ENCODE assay signal across 1 cellular context in the genomic region with DNA sequence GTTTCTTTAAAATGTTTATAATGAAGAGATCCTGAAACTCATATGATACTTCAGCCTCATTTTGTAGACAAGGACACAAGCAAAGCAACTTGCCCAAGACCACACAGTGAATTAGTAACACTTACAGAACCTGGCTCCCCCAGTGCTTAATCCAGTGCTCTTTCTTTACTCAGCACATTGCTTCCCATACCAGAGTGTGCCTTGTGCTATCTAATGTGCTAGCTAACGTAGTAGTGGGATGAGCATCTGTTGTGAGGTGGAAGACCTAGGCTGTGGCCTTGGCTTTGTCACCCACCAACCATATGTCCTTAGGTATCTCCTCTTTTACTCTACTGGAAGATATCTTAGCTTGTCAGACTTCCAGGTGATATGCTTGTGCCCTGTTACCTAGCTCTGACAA.
TF ChIP-seq lines count a peak whose summit lies in the region.

No MANE protein-coding gene starts in this region.

TF ChIP-seq in neural cell, 6 proteins besides CTCF, POLR2A, EP300 and RAD21 (continued from another document):
- TF ChIP-seq REST (IDR thresholded peaks at IDR 0.05; ENCODE audit: borderline replicate concordance) (no peak), TAF1 (IDR thresholded peaks at IDR 0.05; ENCODE audit: low read depth) (no peak), POLR2AphosphoS5 (IDR thresholded peaks at IDR 0.05) (no peak)
